In genomic region chrX:108312938-108313337, GRCh38 we compare ENCODE assay signal across 9 cellular contexts.
DNase-seq lines count a peak whose midpoint lies in the region; ATAC-seq and TF ChIP-seq lines count a peak whose summit lies in the region.
"Had no signal": no experiment of that assay in that cellular context is flagged by ENCODE, and none has a peak within 500 bp of the region (broad histone marks: within the 10 kb centered on the region; RNA-seq: fewer than 3 reads in every experiment).

No MANE protein-coding gene starts in this region.

- TF ChIP-seq POLR2A in gastroesophageal sphincter (IDR thresholded peaks at IDR 0.05): no peak

- no peaks in the 10 kb centered on the region for H3K9me3 ChIP-seq in PC-3 (ENCODE audit: low read length)
- H3K9me3 ChIP-seq in gastroesophageal sphincter: no peaks in the 10 kb centered on the region

- no peak overlapping the region for H2AFZ ChIP-seq in PC-3 (ENCODE audit: low read length)

- CTCF ChIA-PET in PC-3 (lab: Charles Lee): no interaction called here

- no TSS peak for BruUV-seq in PC-3 (replicated peaks; lab: Mats Ljungman, UMichigan)

- no peaks in the 10 kb centered on the region for H3K79me2 ChIP-seq in PC-3 (ENCODE audit: low read length)

- peak; percentile 5 for DNase-seq in NCI-H345 (lab: John Stamatoyannopoulos, UW)
- DNase-seq in NCI-H345 treated with DMSO at 0.1 percent for 48 hours (lab: John Stamatoyannopoulos, UW; ENCODE audit: unreplicated experiment): no peak
- DNase-seq in PC-3: peak; percentile 94
- DNase-seq in type B pancreatic cell (ENCODE audit: extremely low spot score, unreplicated experiment): no peak
- no peak for DNase-seq in progenitor cell of endocrine pancreas (ENCODE audit: low spot score, unreplicated experiment)

- peaks cover 18% of the 10 kb centered on the region for H3K9me3 Mint-ChIP-seq in type B pancreatic cell
- H3K9me3 Mint-ChIP-seq in progenitor cell of endocrine pancreas (ENCODE audit: low read depth): peaks cover 3% of the 10 kb centered on the region

- H3K27me3 ChIP-seq in PC-3 (ENCODE audit: low read length) (no peaks in the 10 kb centered on the region), gastroesophageal sphincter (no peaks in the 10 kb centered on the region)

- no peak for TF ChIP-seq CTCF in PC-3 (conservative IDR thresholded peaks at IDR 0.05; ENCODE audit: low read depth, low read length)
- no peak for TF ChIP-seq CTCF in gastroesophageal sphincter (IDR thresholded peaks at IDR 0.05)
- TF ChIP-seq CTCF in type B pancreatic cell (conservative IDR thresholded peaks at IDR 0.05): no peak
- no peak for TF ChIP-seq CTCF in progenitor cell of endocrine pancreas (IDR thresholded peaks at IDR 0.05; ENCODE audit: unreplicated experiment)

- H3K4me3 ChIP-seq in PC-3 (ENCODE audit: low read length) (no peak overlapping the region), gastroesophageal sphincter (no peak overlapping the region)

- H3K4me1 Mint-ChIP-seq in type B pancreatic cell (ENCODE audit: unreplicated experiment) (peaks cover 22% of the 10 kb centered on the region), progenitor cell of endocrine pancreas (ENCODE audit: low read depth) (peaks cover 28% of the 10 kb centered on the region)
- H3K4me1 Mint-ChIP-seq: B cell had no signal

- H4K20me1 ChIP-seq in PC-3 (ENCODE audit: low read length): no peaks in the 10 kb centered on the region

- H3K4me3 Mint-ChIP-seq in type B pancreatic cell (no peak overlapping the region), progenitor cell of endocrine pancreas (ENCODE audit: low read depth) (no peak overlapping the region)
- H3K4me3 Mint-ChIP-seq: B cell had no signal

- no peaks in the 10 kb centered on the region for H3K27me3 Mint-ChIP-seq in type B pancreatic cell
- H3K27me3 Mint-ChIP-seq in progenitor cell of endocrine pancreas: no peaks in the 10 kb centered on the region
- H3K27me3 Mint-ChIP-seq: B cell had no signal

- no peak for TF ChIP-seq EP300 in gastroesophageal sphincter (IDR thresholded peaks at IDR 0.05)

- H3K27ac Mint-ChIP-seq in type B pancreatic cell: peak overlapping the region; percentile 60
- H3K27ac Mint-ChIP-seq in progenitor cell of endocrine pancreas: no peak overlapping the region
- H3K27ac Mint-ChIP-seq: B cell had no signal

- H3K36me3 ChIP-seq in PC-3 (ENCODE audit: low read depth, low read length): no peaks in the 10 kb centered on the region
- H3K36me3 ChIP-seq in gastroesophageal sphincter: no peaks in the 10 kb centered on the region

- peak overlapping the region; percentile 78 for H3K4me2 ChIP-seq in PC-3 (ENCODE audit: low read length)

- H3K9ac ChIP-seq in PC-3 (ENCODE audit: low read length): peak overlapping the region; percentile 74

- H3K4me1 ChIP-seq in PC-3 (ENCODE audit: insufficient read depth, low read length) (peaks cover 65% of the 10 kb centered on the region), gastroesophageal sphincter (peaks cover 0 to 20% (median 0%) of the 10 kb centered on the region in 3 donors)

- H3K36me3 Mint-ChIP-seq in type B pancreatic cell (peaks cover 14% of the 10 kb centered on the region), progenitor cell of endocrine pancreas (ENCODE audit: insufficient read depth) (peaks cover 3% of the 10 kb centered on the region)

- WGBS in gastroesophageal sphincter (ENCODE audit: low coverage in 1 of 2), 2 donors: 20 to 38% methylated on average over 1 of the region's 1 CpG

- POLR2A ChIA-PET in PC-3 (lab: Charles Lee; ENCODE audit: unreplicated experiment): no interaction called here

- H3K27ac ChIP-seq in PC-3 (ENCODE audit: low read length) (peak overlapping the region; percentile 98), gastroesophageal sphincter (peak overlapping the region in 3 of 4 donors; percentile 48 to 70 (median 59))

- peaks cover 9% of the 10 kb centered on the region for H3F3A ChIP-seq in PC-3 (ENCODE audit: low read length, unreplicated experiment)

- no peaks in the 10 kb centered on the region for H3K9me2 ChIP-seq in PC-3 (replicated peaks; ENCODE audit: low read length)

- peak; percentile 80 for ATAC-seq in PC-3
- ATAC-seq in gastroesophageal sphincter: peak; percentile 39
- no peak for ATAC-seq in GM19328 (IDR thresholded peaks at IDR 0.05; ENCODE audit: unreplicated experiment)
- ATAC-seq in GM19452 (IDR thresholded peaks at IDR 0.05; ENCODE audit: unreplicated experiment): no peak

- intact Hi-C loops in PC-3 (cut with micrococcal nuclease): loop anchor here (2.0 kb wide), 3 partner anchors 30 to 224 kb away; no protein-coding TSS in a partner anchor

Comparison
In these comparisons a context has a peak if more than half of its experiments do, and no peak if none do; other contexts are left out.
1. DNase-seq: peak in NCI-H345 (single experiment) and PC-3 (single experiment); none in NCI-H345 treated with DMSO at 0.1 percent for 48 hours (single experiment), type B pancreatic cell (single experiment) and progenitor cell of endocrine pancreas (single experiment).
2. ATAC-seq: peak in PC-3 (single experiment) and gastroesophageal sphincter (single experiment); none in GM19328 (single experiment) and GM19452 (single experiment).